13 cellular contexts compared by ENCODE assay signal in genomic region chr13:49569993-49570689, GRCh38. TPM values are rescaled to one million over a fixed set of nuclear protein-coding genes. Genes with fewer than 3 reads are reported as not detected.
DNase-seq lines count a peak whose midpoint lies in the region; ATAC-seq and TF ChIP-seq lines count a peak whose summit lies in the region.
"Had no signal": no experiment of that assay in that cellular context is flagged by ENCODE, and none has a peak within 500 bp of the region (broad histone marks: within the 10 kb centered on the region; RNA-seq: fewer than 3 reads in every experiment).

No MANE protein-coding gene starts in this region.

- ATAC-seq in CD4-positive, CD25-positive, alpha-beta regulatory T cell (ENCODE audit: low read depth in 2 of 2), result peak; percentile 82 to 84
- ATAC-seq in central memory CD8-positive, alpha-beta T cell (replicated peaks; ENCODE audit: extremely low read depth, poor library complexity, severe bottlenecking), result peak; percentile 46
- ATAC-seq in mucosa of descending colon, result no peak

- CTCF ChIA-PET in PC-9 (lab: Charles Lee), result no interaction called here

- no peaks in the 10 kb centered on the region for H3K9me3 Mint-ChIP-seq in CD4-positive, CD25-positive, alpha-beta regulatory T cell
- H3K9me3 Mint-ChIP-seq in central memory CD8-positive, alpha-beta T cell, result no peaks in the 10 kb centered on the region

- peak overlapping the region; percentile 56 for H3K4me2 ChIP-seq in PC-9
- H3K4me2 ChIP-seq: hepatocyte had no signal

- POLR2A ChIA-PET in PC-9 (lab: Charles Lee; ENCODE audit: unreplicated experiment), result interaction anchor here (0.7 kb wide), 1 partner anchor 16 kb away, joined by 4 read pairs; the partner anchor contains the start of gene RCBTB1

- H2AFZ ChIP-seq in PC-9, result no peak overlapping the region
- H2AFZ ChIP-seq: hepatocyte had no signal

- peaks cover 9% of the 10 kb centered on the region for H3K36me3 ChIP-seq in CD4-positive, CD25-positive, alpha-beta regulatory T cell (ENCODE audit: control insufficient read depth, insufficient read depth, low read length)
- no peaks in the 10 kb centered on the region for H3K36me3 ChIP-seq in PC-9 (ENCODE audit: low read depth)
- H3K36me3 ChIP-seq in mucosa of descending colon (ENCODE audit: low read depth), result no peaks in the 10 kb centered on the region

- H3K27ac Mint-ChIP-seq in CD4-positive, CD25-positive, alpha-beta regulatory T cell, result peak overlapping the region; percentile 53 to 95 (median 87)
- peak overlapping the region; percentile 64 for H3K27ac Mint-ChIP-seq in central memory CD8-positive, alpha-beta T cell (ENCODE audit: low read depth)

- no peaks in the 10 kb centered on the region for H3K9me3 ChIP-seq in CD4-positive, CD25-positive, alpha-beta regulatory T cell (ENCODE audit: control insufficient read depth in 2 of 2, low read length in 2 of 2)
- H3K9me3 ChIP-seq in PC-9 (ENCODE audit: insufficient read depth, low read depth), result no peaks in the 10 kb centered on the region
- no peaks in the 10 kb centered on the region for H3K9me3 ChIP-seq in mucosa of descending colon

- peaks cover 37% of the 10 kb centered on the region for H3K4me1 ChIP-seq in CD4-positive, CD25-positive, alpha-beta regulatory T cell (ENCODE audit: control insufficient read depth, insufficient read depth, low read length, poor library complexity, severe bottlenecking)
- H3K4me1 ChIP-seq in PC-9 (replicated peaks; ENCODE audit: insufficient read depth), result peaks cover 29% of the 10 kb centered on the region
- no peaks in the 10 kb centered on the region for H3K4me1 ChIP-seq in mucosa of descending colon (ENCODE audit: low read depth)

- peaks cover 21 to 45% (median 40%) of the 10 kb centered on the region in 4 donors for H3K4me1 Mint-ChIP-seq in CD4-positive, CD25-positive, alpha-beta regulatory T cell
- peaks cover 23% of the 10 kb centered on the region for H3K4me1 Mint-ChIP-seq in central memory CD8-positive, alpha-beta T cell

- H3K4me3 ChIP-seq in CD4-positive, CD25-positive, alpha-beta regulatory T cell (ENCODE audit: low read depth, low read length), result peak overlapping the region; percentile 64
- H3K4me3 ChIP-seq in GM12865 (ENCODE audit: low read depth, low read length), result no peak overlapping the region
- no peak overlapping the region for H3K4me3 ChIP-seq in PC-9
- no peak overlapping the region for H3K4me3 ChIP-seq in mucosa of descending colon
- H3K4me3 ChIP-seq: hepatocyte had no signal

- peak in 2 of 3 donors; percentile 38 to 65 for DNase-seq in CD4-positive, CD25-positive, alpha-beta regulatory T cell
- DNase-seq in GM12865 (ENCODE audit: low read depth), result peak; percentile 43
- peak in 1 of 2 experiments; percentile 89 for DNase-seq in PC-9
- no peak for DNase-seq in central memory CD8-positive, alpha-beta T cell (ENCODE audit: low spot score in 2 of 2)
- DNase-seq in mucosa of gallbladder (ENCODE audit: low spot score), result no peak
- DNase-seq in HuH-7.5 (ENCODE audit: low spot score), result no peak
- no peak for DNase-seq in mucosa of descending colon
- DNase-seq in pons (ENCODE audit: low spot score), result no peak
- DNase-seq: activated gamma-delta T cell, midbrain, NCI-H2029 treated with DMSO at 0.1 percent for 48 hours had no signal

- peak overlapping the region; percentile 65 for H3K27ac ChIP-seq in CD4-positive, CD25-positive, alpha-beta regulatory T cell (ENCODE audit: insufficient read depth, low read length, poor library complexity, severe bottlenecking)
- H3K27ac ChIP-seq in PC-9, result peak overlapping the region; percentile 64
- H3K27ac ChIP-seq: hepatocyte had no signal

- H3K79me2 ChIP-seq in PC-9 (ENCODE audit: low read depth), result no peaks in the 10 kb centered on the region
- H3K79me2 ChIP-seq: hepatocyte had no signal

- H4K20me1 ChIP-seq in PC-9 (ENCODE audit: insufficient read depth), result no peaks in the 10 kb centered on the region

- peaks cover 22% of the 10 kb centered on the region for H3K36me3 Mint-ChIP-seq in CD4-positive, CD25-positive, alpha-beta regulatory T cell
- peaks cover 8% of the 10 kb centered on the region for H3K36me3 Mint-ChIP-seq in central memory CD8-positive, alpha-beta T cell (ENCODE audit: insufficient read depth)

- no peaks in the 10 kb centered on the region for H3K9me2 ChIP-seq in PC-9 (ENCODE audit: insufficient read depth)

- no TSS peak for BruUV-seq in PC-9 (replicated peaks; lab: Mats Ljungman, UMichigan)

- H3K4me3 Mint-ChIP-seq in CD4-positive, CD25-positive, alpha-beta regulatory T cell, result peak overlapping the region; percentile 2 to 35 (median 21)
- no peak overlapping the region for H3K4me3 Mint-ChIP-seq in central memory CD8-positive, alpha-beta T cell
- H3K4me3 Mint-ChIP-seq: CD14-positive monocyte had no signal

- no peaks in the 10 kb centered on the region for H3K27me3 Mint-ChIP-seq in CD4-positive, CD25-positive, alpha-beta regulatory T cell
- no peaks in the 10 kb centered on the region for H3K27me3 Mint-ChIP-seq in central memory CD8-positive, alpha-beta T cell

- no peaks in the 10 kb centered on the region for H3K27me3 ChIP-seq in CD4-positive, CD25-positive, alpha-beta regulatory T cell (ENCODE audit: control insufficient read depth, insufficient read depth, low read length)
- H3K27me3 ChIP-seq in PC-9 (ENCODE audit: insufficient read depth, low read depth), result no peaks in the 10 kb centered on the region
- H3K27me3 ChIP-seq: hepatocyte had no signal

- TF ChIP-seq CTCF in GM12865 (IDR thresholded peaks at IDR 0.05; ENCODE audit: insufficient read depth, low read depth, low read length, missing control alignments), result no peak
- TF ChIP-seq CTCF in PC-9 (conservative IDR thresholded peaks at IDR 0.05), result no peak
- TF ChIP-seq CTCF in mucosa of descending colon (IDR thresholded peaks at IDR 0.05), result no peak

- H3F3A ChIP-seq in PC-9 (ENCODE audit: insufficient read depth, low read depth), result peaks cover 14% of the 10 kb centered on the region

- intact Hi-C loops in PC-9 (cut with micrococcal nuclease; ENCODE audit: unreplicated experiment) (loop anchor here (2.0 kb wide), 1 partner anchor 15 kb away; the partner anchor contains the start of gene RCBTB1), mucosa of descending colon (cut with DNase I, micrococcal nuclease) (no loop called here)

RNA-seq across cellular contexts. Expression of gene RCBTB1, which starts 15.2 kb away (rescaled TPM):
- 46.0 TPM for total RNA-seq in CD4-positive, CD25-positive, alpha-beta regulatory T cell
- polyA plus RNA-seq in CD4-positive, CD25-positive, alpha-beta regulatory T cell, result 10 to 100 TPM; 13.1 to 19.4 (median 16.9) TPM
- total RNA-seq in PC-9 (2021) (14.6 and 16.1 TPM in 2 replicates), mucosa of gallbladder (22.8 TPM), mucosa of descending colon (10 to 100 TPM in 1 of 3 donors, 1 to 10 TPM in 2; 5.3 to 11.7 (median 6.7) TPM)

RNA-seq across cellular contexts. Expression of gene ARL11, which starts 58.2 kb away (rescaled TPM):
- total RNA-seq in CD4-positive, CD25-positive, alpha-beta regulatory T cell, result 0.17 TPM
- 1 to 10 TPM in 1 of 4 donors, under 1 TPM in 3; 0.14 to 1.9 (median 0.45) TPM for polyA plus RNA-seq in CD4-positive, CD25-positive, alpha-beta regulatory T cell
- total RNA-seq in PC-9 (2021), result 3.5 and 3.7 TPM in 2 replicates
- total RNA-seq in mucosa of gallbladder, result 2.8 TPM
- total RNA-seq in mucosa of descending colon, result 1 to 10 TPM; 1.3 to 2.3 (median 2.0) TPM
- polyA plus RNA-seq: hepatocyte had no signal

Comparison
In these comparisons a context has a peak if more than half of its experiments do, and no peak if none do; other contexts are left out.
1. DNase-seq: peak in CD4-positive, CD25-positive, alpha-beta regulatory T cell (2 of 3) and GM12865 (single experiment); none in central memory CD8-positive, alpha-beta T cell (0 of 2), mucosa of gallbladder (single experiment), HuH-7.5 (single experiment), mucosa of descending colon (0 of 3) and pons (single experiment).